ENCODE assay signal across 1 cellular context in genomic region chr15:23416349-23417276, GRCh38.
TF ChIP-seq lines count a peak whose summit lies in the region.

No MANE protein-coding gene starts in this region.

TF ChIP-seq in HepG2, 621 proteins besides CTCF, POLR2A, EP300 and RAD21 (continued from another document):
- TF ChIP-seq, protein P1, sequence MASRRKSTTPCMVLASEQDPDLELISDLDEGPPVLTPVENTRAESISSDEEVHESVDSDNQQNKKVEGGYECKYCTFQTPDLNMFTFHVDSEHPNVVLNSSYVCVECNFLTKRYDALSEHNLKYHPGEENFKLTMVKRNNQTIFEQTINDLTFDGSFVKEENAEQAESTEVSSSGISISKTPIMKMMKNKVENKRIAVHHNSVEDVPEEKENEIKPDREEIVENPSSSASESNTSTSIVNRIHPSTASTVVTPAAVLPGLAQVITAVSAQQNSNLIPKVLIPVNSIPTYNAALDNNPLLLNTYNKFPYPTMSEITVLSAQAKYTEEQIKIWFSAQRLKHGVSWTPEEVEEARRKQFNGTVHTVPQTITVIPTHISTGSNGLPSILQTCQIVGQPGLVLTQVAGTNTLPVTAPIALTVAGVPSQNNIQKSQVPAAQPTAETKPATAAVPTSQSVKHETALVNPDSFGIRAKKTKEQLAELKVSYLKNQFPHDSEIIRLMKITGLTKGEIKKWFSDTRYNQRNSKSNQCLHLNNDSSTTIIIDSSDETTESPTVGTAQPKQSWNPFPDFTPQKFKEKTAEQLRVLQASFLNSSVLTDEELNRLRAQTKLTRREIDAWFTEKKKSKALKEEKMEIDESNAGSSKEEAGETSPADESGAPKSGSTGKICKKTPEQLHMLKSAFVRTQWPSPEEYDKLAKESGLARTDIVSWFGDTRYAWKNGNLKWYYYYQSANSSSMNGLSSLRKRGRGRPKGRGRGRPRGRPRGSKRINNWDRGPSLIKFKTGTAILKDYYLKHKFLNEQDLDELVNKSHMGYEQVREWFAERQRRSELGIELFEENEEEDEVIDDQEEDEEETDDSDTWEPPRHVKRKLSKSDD (CRISPR knock-in tag; IDR thresholded peaks at IDR 0.05; ENCODE audit: low read depth), result no peak
- TF ChIP-seq MLLT10 (CRISPR knock-in tag; IDR thresholded peaks at IDR 0.05) (no peak), ZNF563 (CRISPR knock-in tag; IDR thresholded peaks at IDR 0.05) (no peak), CBX2 (IDR thresholded peaks at IDR 0.05; ENCODE audit: low read depth, low read length) (no peak), CBX2 (CRISPR knock-in tag; IDR thresholded peaks at IDR 0.05; ENCODE audit: low read depth) (no peak), SKI (IDR thresholded peaks at IDR 0.05; ENCODE audit: partially characterized antibody) (no peak)
- TF ChIP-seq, protein P2, sequence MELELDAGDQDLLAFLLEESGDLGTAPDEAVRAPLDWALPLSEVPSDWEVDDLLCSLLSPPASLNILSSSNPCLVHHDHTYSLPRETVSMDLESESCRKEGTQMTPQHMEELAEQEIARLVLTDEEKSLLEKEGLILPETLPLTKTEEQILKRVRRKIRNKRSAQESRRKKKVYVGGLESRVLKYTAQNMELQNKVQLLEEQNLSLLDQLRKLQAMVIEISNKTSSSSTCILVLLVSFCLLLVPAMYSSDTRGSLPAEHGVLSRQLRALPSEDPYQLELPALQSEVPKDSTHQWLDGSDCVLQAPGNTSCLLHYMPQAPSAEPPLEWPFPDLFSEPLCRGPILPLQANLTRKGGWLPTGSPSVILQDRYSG (CRISPR knock-in tag; IDR thresholded peaks at IDR 0.05), result no peak
